Comparison of ENCODE assay signal across 1 cellular context in the genomic region with DNA sequence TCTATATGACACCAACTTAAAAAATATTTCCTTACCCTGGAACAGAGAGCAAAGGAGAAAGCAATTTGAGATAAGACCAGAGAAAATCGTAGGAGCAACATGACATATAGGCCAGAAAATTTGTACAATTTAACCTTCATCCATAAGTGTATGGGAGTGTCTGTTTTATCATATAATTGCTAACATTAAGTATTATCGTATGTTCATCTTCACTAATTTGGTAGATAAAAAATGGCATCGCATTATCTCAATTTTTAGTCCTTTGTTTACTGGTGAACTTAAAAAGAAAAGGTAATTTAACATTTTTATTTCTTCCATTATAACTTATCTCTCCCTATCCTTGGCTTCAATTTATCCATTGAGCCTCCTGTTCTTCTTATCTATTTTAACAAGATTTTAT.
TF ChIP-seq lines count a peak whose summit lies in the region.

No MANE protein-coding gene starts in this region.

TF ChIP-seq in SK-N-SH, 30 proteins besides CTCF, POLR2A, EP300 and RAD21 (continued from another document):
- TF ChIP-seq GATA2 (CRISPR knock-in tag; IDR thresholded peaks at IDR 0.05) = peak; percentile 70
